Comparison of ENCODE assay signal across 1 cellular context in genomic region chr3:72797773-72798543, GRCh38.
A peak's percentile ranks its signal among the peaks of the same experiment; 100 is the strongest.
TF ChIP-seq lines count a peak whose summit lies in the region.

No MANE protein-coding gene starts in this region.

TF ChIP-seq in K562, 482 proteins besides CTCF, POLR2A, EP300 and RAD21 (continued from another document):
- TF ChIP-seq, protein P1, sequence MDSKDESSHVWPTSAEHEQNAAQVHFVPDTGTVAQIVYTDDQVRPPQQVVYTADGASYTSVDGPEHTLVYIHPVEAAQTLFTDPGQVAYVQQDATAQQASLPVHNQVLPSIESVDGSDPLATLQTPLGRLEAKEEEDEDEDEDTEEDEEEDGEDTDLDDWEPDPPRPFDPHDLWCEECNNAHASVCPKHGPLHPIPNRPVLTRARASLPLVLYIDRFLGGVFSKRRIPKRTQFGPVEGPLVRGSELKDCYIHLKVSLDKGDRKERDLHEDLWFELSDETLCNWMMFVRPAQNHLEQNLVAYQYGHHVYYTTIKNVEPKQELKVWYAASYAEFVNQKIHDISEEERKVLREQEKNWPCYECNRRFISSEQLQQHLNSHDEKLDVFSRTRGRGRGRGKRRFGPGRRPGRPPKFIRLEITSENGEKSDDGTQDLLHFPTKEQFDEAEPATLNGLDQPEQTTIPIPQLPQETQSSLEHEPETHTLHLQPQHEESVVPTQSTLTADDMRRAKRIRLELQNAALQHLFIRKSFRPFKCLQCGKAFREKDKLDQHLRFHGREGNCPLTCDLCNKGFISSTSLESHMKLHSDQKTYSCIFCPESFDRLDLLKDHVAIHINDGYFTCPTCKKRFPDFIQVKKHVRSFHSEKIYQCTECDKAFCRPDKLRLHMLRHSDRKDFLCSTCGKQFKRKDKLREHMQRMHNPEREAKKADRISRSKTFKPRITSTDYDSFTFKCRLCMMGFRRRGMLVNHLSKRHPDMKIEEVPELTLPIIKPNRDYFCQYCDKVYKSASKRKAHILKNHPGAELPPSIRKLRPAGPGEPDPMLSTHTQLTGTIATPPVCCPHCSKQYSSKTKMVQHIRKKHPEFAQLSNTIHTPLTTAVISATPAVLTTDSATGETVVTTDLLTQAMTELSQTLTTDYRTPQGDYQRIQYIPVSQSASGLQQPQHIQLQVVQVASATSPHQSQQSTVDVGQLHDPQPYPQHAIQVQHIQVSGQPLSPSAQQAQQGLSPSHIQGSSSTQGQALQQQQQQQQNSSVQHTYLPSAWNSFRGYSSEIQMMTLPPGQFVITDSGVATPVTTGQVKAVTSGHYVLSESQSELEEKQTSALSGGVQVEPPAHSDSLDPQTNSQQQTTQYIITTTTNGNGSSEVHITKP (IDR thresholded peaks at IDR 0.05; ENCODE audit: partially characterized antibody): no peak
- no peak for TF ChIP-seq U2AF1 (optimal IDR thresholded peaks at IDR 0.05; ENCODE audit: low read depth, low read length)
- TF ChIP-seq PRPF4 (IDR thresholded peaks at IDR 0.05; ENCODE audit: insufficient read depth, low read depth, low read length, poor library complexity, severe bottlenecking): no peak
- TF ChIP-seq ZNF589 (CRISPR knock-in tag; IDR thresholded peaks at IDR 0.05; ENCODE audit: low read depth): no peak
- TF ChIP-seq FOXP1 (CRISPR knock-in tag; IDR thresholded peaks at IDR 0.05): no peak
- 0 out of 2 replicates have a peak, but pooled peaks have one; percentile 19 for TF ChIP-seq DPF2 (IDR thresholded peaks at IDR 0.05)
- TF ChIP-seq TFAM (CRISPR knock-in tag; conservative IDR thresholded peaks at IDR 0.05): no peak
- no peak for TF ChIP-seq ZNF12 (CRISPR knock-in tag; IDR thresholded peaks at IDR 0.05)
- TF ChIP-seq RFX1 (IDR thresholded peaks at IDR 0.05): peak; percentile 80
- 0 out of 2 replicates have a peak, but pooled peaks have one; percentile 27 for TF ChIP-seq EP400 (IDR thresholded peaks at IDR 0.05)
- TF ChIP-seq ZNF407 (IDR thresholded peaks at IDR 0.05; ENCODE audit: low read depth): peak; percentile 85
- TF ChIP-seq RBFOX2 (IDR thresholded peaks at IDR 0.05; ENCODE audit: low read depth, low read length): no peak
- TF ChIP-seq HMBOX1 (IDR thresholded peaks at IDR 0.05): peak; percentile 53; the same call in 1 of the 2 replicates
- peak; percentile 79 for TF ChIP-seq RAD51 (IDR thresholded peaks at IDR 0.05; ENCODE audit: borderline replicate concordance, low read depth)
- no peak for TF ChIP-seq ILF3 (IDR thresholded peaks at IDR 0.05; ENCODE audit: borderline replicate concordance)
- TF ChIP-seq PATZ1 (CRISPR knock-in tag; IDR thresholded peaks at IDR 0.05; ENCODE audit: borderline replicate concordance): no peak
- no peak for TF ChIP-seq STAG1 (CRISPR knock-in tag; IDR thresholded peaks at IDR 0.05; ENCODE audit: borderline replicate concordance)
- TF ChIP-seq ATF1 (CRISPR knock-in tag; IDR thresholded peaks at IDR 0.05): no peak
- 0 out of 2 replicates have a peak, but pooled peaks have one; percentile 27 for TF ChIP-seq ATF1 (tag; IDR thresholded peaks at IDR 0.05)
- no peak for TF ChIP-seq EGR1 (conservative IDR thresholded peaks at IDR 0.05)
- no peak for TF ChIP-seq SNRNP70 (optimal IDR thresholded peaks at IDR 0.05; ENCODE audit: low read depth, low read length)
- no peak for TF ChIP-seq CBX3 (IDR thresholded peaks at IDR 0.05; ENCODE audit: borderline replicate concordance in 1 of 2, low read length in 2 of 2)
- no peak for TF ChIP-seq ARNT (IDR thresholded peaks at IDR 0.05)
- no peak for TF ChIP-seq ATF4 (CRISPR knock-in tag; IDR thresholded peaks at IDR 0.05)
- TF ChIP-seq, protein P2, sequence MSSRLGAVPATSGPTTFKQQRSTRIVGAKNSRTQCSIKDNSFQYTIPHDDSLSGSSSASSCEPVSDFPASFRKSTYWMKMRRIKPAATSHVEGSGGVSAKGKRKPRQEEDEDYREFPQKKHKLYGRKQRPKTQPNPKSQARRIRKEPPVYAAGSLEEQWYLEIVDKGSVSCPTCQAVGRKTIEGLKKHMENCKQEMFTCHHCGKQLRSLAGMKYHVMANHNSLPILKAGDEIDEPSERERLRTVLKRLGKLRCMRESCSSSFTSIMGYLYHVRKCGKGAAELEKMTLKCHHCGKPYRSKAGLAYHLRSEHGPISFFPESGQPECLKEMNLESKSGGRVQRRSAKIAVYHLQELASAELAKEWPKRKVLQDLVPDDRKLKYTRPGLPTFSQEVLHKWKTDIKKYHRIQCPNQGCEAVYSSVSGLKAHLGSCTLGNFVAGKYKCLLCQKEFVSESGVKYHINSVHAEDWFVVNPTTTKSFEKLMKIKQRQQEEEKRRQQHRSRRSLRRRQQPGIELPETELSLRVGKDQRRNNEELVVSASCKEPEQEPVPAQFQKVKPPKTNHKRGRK (tag; IDR thresholded peaks at IDR 0.05): no peak
- no peak for TF ChIP-seq ZEB2 (IDR thresholded peaks at IDR 0.05)
- TF ChIP-seq JUND (IDR thresholded peaks at IDR 0.05; ENCODE audit: borderline replicate concordance, low read depth, low read length): 0 out of 2 replicates have a peak, but pooled peaks have one; percentile 4
- TF ChIP-seq JUND (tag; IDR thresholded peaks at IDR 0.05; ENCODE audit: borderline replicate concordance, low read depth, low read length): no peak
- TF ChIP-seq FOXJ2 (tag; IDR thresholded peaks at IDR 0.05): peak; percentile 41; the same call in 1 of the 2 replicates
- no peak for TF ChIP-seq CHD4 (IDR thresholded peaks at IDR 0.05; ENCODE audit: insufficient read depth, insufficient replicate concordance, low read depth, low read length, poor library complexity, severe bottlenecking)
- TF ChIP-seq ZNF23 (CRISPR knock-in tag; IDR thresholded peaks at IDR 0.05): no peak
- TF ChIP-seq EHMT2 (IDR thresholded peaks at IDR 0.05): no peak
- TF ChIP-seq KDM2B (CRISPR knock-in tag; IDR thresholded peaks at IDR 0.05): no peak
- TF ChIP-seq GTF2B (IDR thresholded peaks at IDR 0.05; ENCODE audit: extremely low read depth, insufficient read length): no peak
- no peak for TF ChIP-seq FOXA3 (CRISPR knock-in tag; conservative IDR thresholded peaks at IDR 0.05 in 1 of 2, IDR thresholded peaks at IDR 0.05 in 1 of 2)
- no peak for TF ChIP-seq RUNX1 (IDR thresholded peaks at IDR 0.05; ENCODE audit: low read depth)
- TF ChIP-seq ZNF668 (CRISPR knock-in tag; IDR thresholded peaks at IDR 0.05): no peak
- TF ChIP-seq, protein P3, sequence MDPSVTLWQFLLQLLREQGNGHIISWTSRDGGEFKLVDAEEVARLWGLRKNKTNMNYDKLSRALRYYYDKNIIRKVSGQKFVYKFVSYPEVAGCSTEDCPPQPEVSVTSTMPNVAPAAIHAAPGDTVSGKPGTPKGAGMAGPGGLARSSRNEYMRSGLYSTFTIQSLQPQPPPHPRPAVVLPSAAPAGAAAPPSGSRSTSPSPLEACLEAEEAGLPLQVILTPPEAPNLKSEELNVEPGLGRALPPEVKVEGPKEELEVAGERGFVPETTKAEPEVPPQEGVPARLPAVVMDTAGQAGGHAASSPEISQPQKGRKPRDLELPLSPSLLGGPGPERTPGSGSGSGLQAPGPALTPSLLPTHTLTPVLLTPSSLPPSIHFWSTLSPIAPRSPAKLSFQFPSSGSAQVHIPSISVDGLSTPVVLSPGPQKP (CRISPR knock-in tag; IDR thresholded peaks at IDR 0.05): no peak
- TF ChIP-seq, protein P4, sequence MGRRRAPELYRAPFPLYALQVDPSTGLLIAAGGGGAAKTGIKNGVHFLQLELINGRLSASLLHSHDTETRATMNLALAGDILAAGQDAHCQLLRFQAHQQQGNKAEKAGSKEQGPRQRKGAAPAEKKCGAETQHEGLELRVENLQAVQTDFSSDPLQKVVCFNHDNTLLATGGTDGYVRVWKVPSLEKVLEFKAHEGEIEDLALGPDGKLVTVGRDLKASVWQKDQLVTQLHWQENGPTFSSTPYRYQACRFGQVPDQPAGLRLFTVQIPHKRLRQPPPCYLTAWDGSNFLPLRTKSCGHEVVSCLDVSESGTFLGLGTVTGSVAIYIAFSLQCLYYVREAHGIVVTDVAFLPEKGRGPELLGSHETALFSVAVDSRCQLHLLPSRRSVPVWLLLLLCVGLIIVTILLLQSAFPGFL (CRISPR knock-in tag; IDR thresholded peaks at IDR 0.05): no peak
- TF ChIP-seq CBX8 (IDR thresholded peaks at IDR 0.05; ENCODE audit: borderline replicate concordance, extremely low read depth, low read depth, low read length, poor library complexity, severe bottlenecking): no peak
- TF ChIP-seq PHB (CRISPR knock-in tag; IDR thresholded peaks at IDR 0.05): no peak
- no peak for TF ChIP-seq ZNF431 (CRISPR knock-in tag; IDR thresholded peaks at IDR 0.05)
- TF ChIP-seq ZNF121 (CRISPR knock-in tag; conservative IDR thresholded peaks at IDR 0.05): no peak
